Comparison of ENCODE assay signal across 8 cellular contexts in genomic region chr19:38691938-38692457, GRCh38. TPM values are rescaled to one million over a fixed set of nuclear protein-coding genes. Genes with fewer than 3 reads are reported as not detected.
DNase-seq lines count a peak whose midpoint lies in the region; ATAC-seq and TF ChIP-seq lines count a peak whose summit lies in the region.

No MANE protein-coding gene starts in this region.

- H3K27ac ChIP-seq in lower lobe of right lung (peak overlapping the region; percentile 79), transverse colon (peak overlapping the region; percentile 87 to 94 (median 92)), Karpas-422 (ENCODE audit: low read length) (no peak overlapping the region)

- H3K36me3 ChIP-seq in lower lobe of right lung (peaks cover 22% of the 10 kb centered on the region), transverse colon (no peaks in the 10 kb centered on the region), Karpas-422 (ENCODE audit: insufficient read depth, low read length) (no peaks in the 10 kb centered on the region)

- DNase-seq in M059J (ENCODE audit: low read depth) (peak; percentile 95), lower lobe of right lung (peak; percentile 71), transverse colon (peak; percentile 64), Karpas-422 (no peak), germinal center (ENCODE audit: low spot score) (no peak), DMS153 treated with DMSO at 0.1 percent for 48 hours (lab: John Stamatoyannopoulos, UW; ENCODE audit: unreplicated experiment) (no peak), occipital lobe (lab: John Stamatoyannopoulos, UW) (no peak)

- H3K36me3 Mint-ChIP-seq in dendritic cell treated with granulocyte-macrophage colony-stimulating factor and Interleukin-4, amounts not matched to agents 40 ng/mL and 50 ng/mL, for 4 days (ENCODE audit: low read depth): peaks cover 35% of the 10 kb centered on the region

- no peaks in the 10 kb centered on the region for H3K27me3 Mint-ChIP-seq in dendritic cell treated with granulocyte-macrophage colony-stimulating factor and Interleukin-4, amounts not matched to agents 40 ng/mL and 50 ng/mL, for 4 days

- no peak overlapping the region for H3K4me3 ChIP-seq in lower lobe of right lung
- H3K4me3 ChIP-seq in transverse colon: no peak overlapping the region
- H3K4me3 ChIP-seq in Karpas-422 (ENCODE audit: low read length): no peak overlapping the region

- H3K27me3 ChIP-seq in lower lobe of right lung (ENCODE audit: low read depth): no peaks in the 10 kb centered on the region
- no peaks in the 10 kb centered on the region for H3K27me3 ChIP-seq in transverse colon
- no peaks in the 10 kb centered on the region for H3K27me3 ChIP-seq in Karpas-422 (ENCODE audit: low read length)

- H3K4me1 ChIP-seq in lower lobe of right lung (peaks cover 99% of the 10 kb centered on the region), transverse colon (peaks cover 52 to 91% (median 78%) of the 10 kb centered on the region in 4 donors), Karpas-422 (ENCODE audit: low read length) (peaks cover 39% of the 10 kb centered on the region)

- peak; percentile 74 to 76 for ATAC-seq in lower lobe of right lung

- intact Hi-C loops in dendritic cell treated with granulocyte-macrophage colony-stimulating factor and Interleukin-4, amounts not matched to agents 40 ng/mL and 50 ng/mL, for 4 days (cut with micrococcal nuclease): loop anchor here (2.0 kb wide), 1 partner anchor 43 kb away; no protein-coding TSS in a partner anchor
- intact Hi-C loops in lower lobe of right lung (cut with DNase I): no loop called here
- intact Hi-C loops in transverse colon (cut with DNase I; ENCODE audit: low total_unique reads): no loop called here

- whole genome bisulfite sequencing in transverse colon (ENCODE audit: low coverage in 1 of 2), 2 donors: 73 to 80% methylated on average over 4 to 15 of the region's 15 CpGs

- peak; percentile 47 for TF ChIP-seq EP300 in transverse colon (IDR thresholded peaks at IDR 0.05; ENCODE audit: low read depth)

- H4K20me1 ChIP-seq in Karpas-422 (ENCODE audit: insufficient read depth, low read depth, low read length): peaks cover 11% of the 10 kb centered on the region; the same call in 1 of the 2 replicates

- no peak overlapping the region for H2AFZ ChIP-seq in Karpas-422 (ENCODE audit: low read length)

- TF ChIP-seq POLR2A in transverse colon (IDR thresholded peaks at IDR 0.05): no peak

- H3K4me3 Mint-ChIP-seq in dendritic cell treated with granulocyte-macrophage colony-stimulating factor and Interleukin-4, amounts not matched to agents 40 ng/mL and 50 ng/mL, for 4 days: no peak overlapping the region

- peaks cover 96% of the 10 kb centered on the region for H3K79me2 ChIP-seq in Karpas-422 (ENCODE audit: low read length)

- in situ Hi-C loops in transverse colon (cut with MboI; ENCODE audit: low pct_ligation_motif_present in 1 of 4, low pct_unique_long_range_greater_than_20kb in 1 of 4, low sequenced_read_pairs in 3 of 4): no loop called here

- H3K9me3 ChIP-seq in lower lobe of right lung (no peaks in the 10 kb centered on the region), transverse colon (no peaks in the 10 kb centered on the region), Karpas-422 (ENCODE audit: low read length) (no peaks in the 10 kb centered on the region)

- H3K9me2 ChIP-seq in Karpas-422 (replicated peaks; ENCODE audit: insufficient read depth, low read length): no peaks in the 10 kb centered on the region

- peak overlapping the region; percentile 85 for H3K27ac Mint-ChIP-seq in dendritic cell treated with granulocyte-macrophage colony-stimulating factor and Interleukin-4, amounts not matched to agents 40 ng/mL and 50 ng/mL, for 4 days

- H3K9ac ChIP-seq in Karpas-422 (ENCODE audit: low read length): no peak overlapping the region

- H3K9me3 Mint-ChIP-seq in dendritic cell treated with granulocyte-macrophage colony-stimulating factor and Interleukin-4, amounts not matched to agents 40 ng/mL and 50 ng/mL, for 4 days: no peaks in the 10 kb centered on the region

- H3K4me2 ChIP-seq in Karpas-422 (ENCODE audit: low read depth, low read length, poor library complexity, severe bottlenecking): no peak overlapping the region

- peaks cover 94% of the 10 kb centered on the region for H3K4me1 Mint-ChIP-seq in dendritic cell treated with granulocyte-macrophage colony-stimulating factor and Interleukin-4, amounts not matched to agents 40 ng/mL and 50 ng/mL, for 4 days (ENCODE audit: low read depth)

- TF ChIP-seq CTCF in lower lobe of right lung (IDR thresholded peaks at IDR 0.05) (no peak), transverse colon (IDR thresholded peaks at IDR 0.05) (no peak)

RNA-seq across cellular contexts. Expression of gene ACTN4, which starts 44.5 kb away (rescaled TPM):
- total RNA-seq in M059J (2014; rRNA removed; shearing (Covaris generic)): 271 and 536 TPM in 2 replicates
- total RNA-seq in lower lobe of right lung (454 TPM), transverse colon (1,000 to 10,000 TPM in 1 of 4 donors, 100 to 1,000 TPM in 3; 458 to 1,080 (median 723) TPM), occipital lobe (53.2 TPM)
- 54.6 and 106 TPM in 2 replicates for total RNA-seq in Karpas-422 (2014; rRNA removed; shearing (Covaris generic); ENCODE audit: low replicate concordance)

RNA-seq across cellular contexts. Expression of gene CAPN12, which starts 52.3 kb away (rescaled TPM):
- total RNA-seq in M059J (2014; rRNA removed; shearing (Covaris generic)): 1.0 TPM in 2 replicates
- total RNA-seq in lower lobe of right lung (18.2 TPM), transverse colon (10 to 100 TPM in 2 of 4 donors, 1 to 10 TPM in 1, not detected in 1; 2.6 to 44.8 (median 14.4) TPM), occipital lobe (not detected)
- total RNA-seq in Karpas-422 (2014; rRNA removed; shearing (Covaris generic); ENCODE audit: low replicate concordance): 0.40 TPM in 1 of 2 replicates, not detected in the other

Comparison
In these comparisons a context has a peak if more than half of its experiments do, and no peak if none do; other contexts are left out.
1. DNase-seq: peak in M059J (single experiment), lower lobe of right lung (single experiment) and transverse colon (single experiment); none in Karpas-422 (single experiment), germinal center (single experiment), DMS153 treated with DMSO at 0.1 percent for 48 hours (single experiment) and occipital lobe (single experiment).